ENCODE assay signal across 14 cellular contexts in the genomic region with DNA sequence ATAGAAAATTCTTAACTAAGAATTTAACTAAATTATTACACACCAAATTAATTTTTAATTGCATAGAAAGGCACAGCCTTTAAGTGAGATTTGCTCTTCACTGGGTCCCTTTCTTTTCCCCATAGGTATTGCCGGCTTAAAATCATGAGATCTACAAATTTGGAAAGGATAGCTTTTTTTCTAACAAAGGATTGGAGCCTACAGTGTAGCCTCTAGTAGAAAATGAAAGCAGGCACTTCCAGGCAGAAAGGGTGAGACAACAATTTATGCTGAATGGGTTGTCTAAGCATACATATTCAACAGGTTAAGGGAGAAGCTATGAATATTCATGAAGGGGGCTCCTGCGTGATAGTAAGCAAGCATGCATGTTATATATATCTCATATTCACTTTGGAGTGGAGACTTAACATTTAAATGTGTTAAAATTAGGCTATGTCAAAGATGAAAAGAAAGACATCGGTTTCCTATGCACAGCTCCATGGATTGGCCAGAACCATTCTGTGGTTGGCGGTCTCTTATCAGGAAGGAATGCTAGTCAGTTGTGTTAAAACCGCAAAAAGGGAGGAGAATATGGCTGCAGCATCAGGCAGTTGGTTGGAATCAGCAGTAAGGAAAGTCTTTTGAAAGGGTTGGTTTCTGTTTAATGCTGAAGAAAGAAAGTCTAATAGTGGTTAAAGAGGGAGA.
A peak's percentile ranks its signal among the peaks of the same experiment; 100 is the strongest.
DNase-seq lines count a peak whose midpoint lies in the region; ATAC-seq, FAIRE-seq and TF ChIP-seq lines count a peak whose summit lies in the region.
"Had no signal": no experiment of that assay in that cellular context is flagged by ENCODE, and none has a peak within 500 bp of the region (broad histone marks: within the 10 kb centered on the region; RNA-seq: fewer than 3 reads in every experiment).

No MANE protein-coding gene starts in this region.

- H2AFZ ChIP-seq in PC-3 (ENCODE audit: low read length), result peak overlapping the region; percentile 29; the same call in 1 of the 2 replicates
- peak overlapping the region; percentile 74; the same call in 1 of the 2 replicates for H2AFZ ChIP-seq in H1 (ENCODE audit: low read length)

- no peaks in the 10 kb centered on the region for H3F3A ChIP-seq in PC-3 (ENCODE audit: low read length, unreplicated experiment)

- no peak overlapping the region for H2BK20ac ChIP-seq in H1 (ENCODE audit: low read length)

- CTCF ChIA-PET in PC-3 (lab: Charles Lee) (no interaction called here), H1 (lab: Charles Lee; ENCODE audit: partially characterized antibody) (no interaction called here)

- DNase-seq in DMS 273 (lab: John Stamatoyannopoulos, UW; ENCODE audit: unreplicated experiment) (peak; percentile 59), DMS 273 treated with DMSO at 0.1 percent for 48 hours (lab: John Stamatoyannopoulos, UW) (no peak), PC-3 (peak; percentile 28), H1 (ENCODE audit: low read depth in 1 of 2, low spot score in 2 of 2) (no peak), spleen (no peak), NCI-H82 (lab: John Stamatoyannopoulos, UW) (no peak), body of pancreas (no peak)
- DNase-seq in effector memory CD4-positive, alpha-beta T cell, result no peak
- DNase-seq: activated CD4-positive, alpha-beta T cell treated with anti-CD3 and anti-CD28 coated beads, Interleukin-2, amount 10 ng/mL, durations not matched to agents 7 days and 5 days; activated naive CD4-positive, alpha-beta T cell; GF-D8; naive thymus-derived CD4-positive, alpha-beta T cell; NCI-H2081 had no signal

- no peak overlapping the region for H2AK5ac ChIP-seq in H1 (ENCODE audit: low read depth, low read length)

- H4K20me1 ChIP-seq in PC-3 (ENCODE audit: low read length) (no peaks in the 10 kb centered on the region), H1 (replicated peaks in 1 of 2; ENCODE audit: control insufficient read depth in 1 of 2, insufficient read depth in 2 of 2, low read length in 2 of 2) (no peaks in the 10 kb centered on the region)

- H3K4me1 ChIP-seq in PC-3 (ENCODE audit: insufficient read depth, low read length) (no peaks in the 10 kb centered on the region), H1 (replicated peaks in 1 of 4; ENCODE audit: control insufficient read depth in 3 of 4, insufficient read depth in 4 of 4, low read length in 3 of 4) (no peaks in the 10 kb centered on the region), spleen (peaks cover 0 to 11% (median 2%) of the 10 kb centered on the region in 6 donors), body of pancreas (no peaks in the 10 kb centered on the region)
- no peaks in the 10 kb centered on the region for H3K4me1 ChIP-seq in effector memory CD4-positive, alpha-beta T cell (ENCODE audit: control insufficient read depth, insufficient read depth, low read length, poor library complexity, severe bottlenecking)

- no peak overlapping the region for H3K9ac ChIP-seq in PC-3 (ENCODE audit: low read length)
- no peak overlapping the region for H3K9ac ChIP-seq in H1 (replicated peaks in 1 of 4; ENCODE audit: extremely low read depth in 1 of 4, low read depth in 3 of 4, low read length in 3 of 4)

- no peak for TF ChIP-seq RAD21 in H1 (IDR thresholded peaks at IDR 0.05 in 1 of 2, conservative IDR thresholded peaks at IDR 0.05 in 1 of 2; ENCODE audit: low read depth in 2 of 2, low read length in 2 of 2)

- TF ChIP-seq EP300 in H1 (IDR thresholded peaks at IDR 0.05; ENCODE audit: borderline replicate concordance in 1 of 2, low read depth in 2 of 2, low read length in 2 of 2), result no peak

- no peak overlapping the region for H3K4ac ChIP-seq in H1 (replicated peaks; ENCODE audit: insufficient read length, low read depth, low read length)

- POLR2A ChIA-PET in PC-3 (lab: Charles Lee; ENCODE audit: unreplicated experiment) (no interaction called here), H1 (lab: Charles Lee; ENCODE audit: partially characterized antibody) (no interaction called here)

- TF ChIP-seq POLR2A in H1 (IDR thresholded peaks at IDR 0.05; ENCODE audit: control extremely low read depth in 1 of 2, low read depth in 2 of 2, low read length in 2 of 2) (no peak), spleen (IDR thresholded peaks at IDR 0.05) (no peak), body of pancreas (IDR thresholded peaks at IDR 0.05) (no peak)

- H3K18ac ChIP-seq in H1 (ENCODE audit: extremely low read depth, low read length), result no peak overlapping the region

- no peaks in the 10 kb centered on the region for H3K36me3 ChIP-seq in PC-3 (ENCODE audit: low read depth, low read length)
- H3K36me3 ChIP-seq in H1 (ENCODE audit: control insufficient read depth in 2 of 4, insufficient read depth in 4 of 4, low read length in 3 of 4), result no peaks in the 10 kb centered on the region
- no peaks in the 10 kb centered on the region for H3K36me3 ChIP-seq in spleen
- H3K36me3 ChIP-seq in body of pancreas (replicated peaks in 1 of 2; ENCODE audit: insufficient read depth in 1 of 2, low read depth in 2 of 2), result no peaks in the 10 kb centered on the region
- no peaks in the 10 kb centered on the region for H3K36me3 ChIP-seq in effector memory CD4-positive, alpha-beta T cell (ENCODE audit: control insufficient read depth, insufficient read depth, low read length)

- H3K23ac ChIP-seq in H1 (ENCODE audit: insufficient read length), result no peak overlapping the region

- no peak overlapping the region for H4K8ac ChIP-seq in H1 (ENCODE audit: extremely low read depth, insufficient read depth, low read length)

- no TSS peak for BruUV-seq in PC-3 (replicated peaks; lab: Mats Ljungman, UMichigan)

- no peak overlapping the region for H2BK120ac ChIP-seq in H1 (replicated peaks; ENCODE audit: low read depth, low read length)

- H3K9me2 ChIP-seq in PC-3 (replicated peaks; ENCODE audit: low read length), result no peaks in the 10 kb centered on the region

- no peaks in the 10 kb centered on the region for H3K27me3 ChIP-seq in PC-3 (ENCODE audit: low read length)
- no peaks in the 10 kb centered on the region for H3K27me3 ChIP-seq in H1 (replicated peaks in 1 of 4; ENCODE audit: control insufficient read depth in 3 of 4, extremely low read depth in 1 of 4, insufficient read depth in 3 of 4, low read length in 3 of 4)
- H3K27me3 ChIP-seq in spleen (replicated peaks in 1 of 7), result no peaks in the 10 kb centered on the region
- no peaks in the 10 kb centered on the region for H3K27me3 ChIP-seq in body of pancreas
- no peaks in the 10 kb centered on the region for H3K27me3 ChIP-seq in effector memory CD4-positive, alpha-beta T cell (replicated peaks; ENCODE audit: control insufficient read depth, insufficient read depth, low read length, poor library complexity, severe bottlenecking)

- no peaks in the 10 kb centered on the region for H3K23me2 ChIP-seq in H1 (ENCODE audit: low read depth, low read length)

- H2BK5ac ChIP-seq in H1 (ENCODE audit: low read depth, low read length), result no peak overlapping the region

- ATAC-seq in PC-3, result no peak
- ATAC-seq in body of pancreas, result no peak
- ATAC-seq: naive thymus-derived CD4-positive, alpha-beta T cell had no signal

- FAIRE-seq in H1 (lab: Jason Lieb, UNC), result peak; percentile 48

- no peak overlapping the region for H2BK12ac ChIP-seq in H1 (ENCODE audit: low read depth, low read length)

- H3K14ac ChIP-seq in H1 (ENCODE audit: insufficient read length), result no peak overlapping the region

- no peak for TF ChIP-seq CTCF in PC-3 (conservative IDR thresholded peaks at IDR 0.05; ENCODE audit: low read depth, low read length)
- no peak for TF ChIP-seq CTCF in H1 (IDR thresholded peaks at IDR 0.05; ENCODE audit: control extremely low read depth in 1 of 3, insufficient read depth in 1 of 3, low read depth in 1 of 3, low read length in 3 of 3)
- TF ChIP-seq CTCF in spleen (IDR thresholded peaks at IDR 0.05 in 8 of 11, conservative IDR thresholded peaks at IDR 0.05 in 3 of 11), result no peak
- TF ChIP-seq CTCF in body of pancreas (IDR thresholded peaks at IDR 0.05), result no peak

- no peak overlapping the region for H2BK15ac ChIP-seq in H1 (ENCODE audit: low read length)

- H4K91ac ChIP-seq in H1 (replicated peaks; ENCODE audit: insufficient read length, low read length), result no peak overlapping the region

- H3K27ac ChIP-seq in PC-3 (ENCODE audit: low read length) (no peak overlapping the region), H1 (ENCODE audit: low read depth, low read length) (no peak overlapping the region), spleen (peak overlapping the region in 5 of 8 donors; percentile 28 to 51 (median 35)), body of pancreas (no peak overlapping the region)
- no peak overlapping the region for H3K27ac ChIP-seq in effector memory CD4-positive, alpha-beta T cell (ENCODE audit: insufficient read depth, low read length, poor library complexity, severe bottlenecking)
- H3K27ac ChIP-seq: 22Rv1 had no signal

- no peaks in the 10 kb centered on the region for H3K79me1 ChIP-seq in H1 (ENCODE audit: low read depth, low read length)

- no peaks in the 10 kb centered on the region for H3K9me3 ChIP-seq in PC-3 (ENCODE audit: low read length)
- peaks cover 6 to 8% of the 10 kb centered on the region in 2 experiments; a peak in 2 of 4 replicates for H3K9me3 ChIP-seq in H1 (ENCODE audit: insufficient read depth in 2 of 2, low read depth in 1 of 2, low read length in 1 of 2)
- H3K9me3 ChIP-seq in spleen, result peaks cover 0 to 15% (median 5%) of the 10 kb centered on the region in 8 donors
- no peaks in the 10 kb centered on the region for H3K9me3 ChIP-seq in body of pancreas
- no peaks in the 10 kb centered on the region for H3K9me3 ChIP-seq in effector memory CD4-positive, alpha-beta T cell (ENCODE audit: control insufficient read depth, low read length)

- no peak overlapping the region for H3K4me3 ChIP-seq in PC-3 (ENCODE audit: low read length)
- no peak overlapping the region for H3K4me3 ChIP-seq in H1 (ENCODE audit: extremely low read depth in 1 of 4, insufficient read depth in 2 of 4, low read depth in 3 of 4, low read length in 4 of 4)
- no peak overlapping the region for H3K4me3 ChIP-seq in spleen
- H3K4me3 ChIP-seq in body of pancreas, result no peak overlapping the region
- no peak overlapping the region for H3K4me3 ChIP-seq in effector memory CD4-positive, alpha-beta T cell (ENCODE audit: insufficient read depth, low read depth, low read length, poor library complexity, severe bottlenecking)

- intact Hi-C loops in PC-3 (cut with micrococcal nuclease), result no loop called here
- intact Hi-C loops in spleen (cut with DNase I; ENCODE audit: low total_unique reads), result no loop called here
- intact Hi-C loops in body of pancreas (cut with DNase I), result no loop called here

- WGBS in H1 (ENCODE audit: extremely low coverage in 1 of 2, insufficient coverage in 1 of 2, insufficient read length in 1 of 2, insufficient replicate concordance in 2 of 2, low coverage in 1 of 2, low lambda C conversion rate in 2 of 2, missing lambda C conversion rate in 1 of 2), 2 experiments, result 65% methylated on average over 5 of the region's 5 CpGs; no CpG with 5 or more reads in 1 of the 2 experiments
- 40 to 61% (median 43%) methylated on average over 5 of the region's 5 CpGs for WGBS in spleen, 5 donors
- WGBS in body of pancreas, 2 donors, result 58 to 73% methylated on average over 5 of the region's 5 CpGs

- H3K4me2 ChIP-seq in PC-3 (ENCODE audit: low read length), result 0 out of 2 replicates have a peak overlapping the region, but pooled peaks have one; percentile 5
- H3K4me2 ChIP-seq in H1 (ENCODE audit: insufficient read depth in 1 of 2, low read depth in 2 of 2, low read length in 2 of 2), result no peak overlapping the region

- no peak overlapping the region for H3K56ac ChIP-seq in H1 (replicated peaks; ENCODE audit: insufficient read length, low read depth, low read length)

- H3K79me2 ChIP-seq in PC-3 (ENCODE audit: low read length) (no peaks in the 10 kb centered on the region), H1 (ENCODE audit: control insufficient read depth in 1 of 2, insufficient read depth in 2 of 2, low read length in 2 of 2) (no peaks in the 10 kb centered on the region)

- no peak overlapping the region for H4K5ac ChIP-seq in H1 (ENCODE audit: insufficient read length, low read depth, low read length)

Comparison
In these comparisons a context has a peak if more than half of its experiments do, and no peak if none do; other contexts are left out.
1. DNase-seq: peak in DMS 273 (single experiment) and PC-3 (single experiment); none in DMS 273 treated with DMSO at 0.1 percent for 48 hours (single experiment), H1 (0 of 2), spleen (single experiment), NCI-H82 (single experiment), body of pancreas (0 of 4) and effector memory CD4-positive, alpha-beta T cell (0 of 3).
2. H3K27ac ChIP-seq: peak in spleen (5 of 8); none in PC-3 (single experiment), H1 (single experiment), body of pancreas (0 of 4) and effector memory CD4-positive, alpha-beta T cell (single experiment).